ENCODE assay signal across 21 cellular contexts in the genomic region with DNA sequence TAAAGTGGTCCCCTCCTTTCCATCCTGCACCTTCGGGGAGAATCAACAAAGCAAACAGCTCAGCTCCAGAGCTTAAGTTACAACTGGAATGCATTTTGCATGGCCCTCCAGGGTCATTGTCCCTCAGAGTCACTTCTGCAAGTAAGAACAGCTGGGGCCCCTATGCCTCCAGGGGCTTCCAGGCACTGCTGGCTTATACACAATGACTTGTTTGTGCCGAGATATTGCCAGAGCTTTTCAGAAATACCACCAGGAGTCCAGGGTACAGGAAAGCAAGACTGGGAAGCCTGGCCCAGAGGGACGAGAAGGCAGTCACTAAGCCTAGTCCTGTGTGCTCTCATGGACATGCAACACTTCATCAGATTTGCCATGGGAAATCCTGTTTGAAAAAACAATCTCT. TPM values are rescaled to one million over a fixed set of nuclear protein-coding genes. Genes with fewer than 3 reads are reported as not detected.
A peak's percentile ranks its signal among the peaks of the same experiment; 100 is the strongest.
DNase-seq lines count a peak whose midpoint lies in the region; ATAC-seq and TF ChIP-seq lines count a peak whose summit lies in the region.
"Had no signal": no experiment of that assay in that cellular context is flagged by ENCODE, and none has a peak within 500 bp of the region (broad histone marks: within the 10 kb centered on the region; RNA-seq: fewer than 3 reads in every experiment).

No MANE protein-coding gene starts in this region.

- H3K27me3 ChIP-seq in BE2C, result no peaks in the 10 kb centered on the region
- H3K27me3 ChIP-seq in SJCRH30, result no peaks in the 10 kb centered on the region
- H3K27me3 ChIP-seq: adrenal gland, brain microvascular endothelial cell had no signal

- no peak for ATAC-seq in GM18907 (IDR thresholded peaks at IDR 0.05; ENCODE audit: unreplicated experiment)
- ATAC-seq: stimulated activated naive B cell treated with anti-CD40 and anti-IgM and Interleukin-4, amounts not matched to agents 10 μg/mL and 1 μg/mL and 100 μg/mL, for 72 hours had no signal

- peak overlapping the region; percentile 49; the same call in 1 of the 2 replicates for H3K4me3 Mint-ChIP-seq in HFFc6
- H3K4me3 Mint-ChIP-seq in activated T-cell treated with anti-CD3 and anti-CD28 coated beads, Interleukin-2, amount 50 U/mL, for 24 hours, result no peak overlapping the region
- H3K4me3 Mint-ChIP-seq: activated naive CD4-positive, alpha-beta T cell treated with anti-CD3 and anti-CD28 coated beads for 36 hours; B cell; stimulated activated naive B cell treated with anti-CD40 and anti-IgM and Interleukin-4, amounts not matched to agents 10 μg/mL and 1 μg/mL and 100 μg/mL, for 72 hours had no signal

- peaks cover 2% of the 10 kb centered on the region for H3K36me3 ChIP-seq in BE2C
- no peaks in the 10 kb centered on the region; the same call in 1 of the 2 replicates for H3K36me3 ChIP-seq in SJCRH30
- H3K36me3 ChIP-seq: adrenal gland, brain microvascular endothelial cell had no signal

- H3K4me1 ChIP-seq in BE2C (peaks cover 40% of the 10 kb centered on the region), SJCRH30 (peaks cover 39% of the 10 kb centered on the region)
- H3K4me1 ChIP-seq: adrenal gland had no signal

- no peaks in the 10 kb centered on the region for H3K9me3 ChIP-seq in BE2C
- peaks cover 11% of the 10 kb centered on the region for H3K9me3 ChIP-seq in SJCRH30 (replicated peaks)

- H3K4me3 ChIP-seq in BE2C (ENCODE audit: low read depth, low read length) (no peak overlapping the region; the same call in 1 of the 2 replicates), SJCRH30 (peak overlapping the region; percentile 11)
- H3K4me3 ChIP-seq: adrenal gland had no signal

- peaks cover 5% of the 10 kb centered on the region; the same call in 1 of the 2 replicates for H3K36me3 Mint-ChIP-seq in HFFc6 (ENCODE audit: low read depth)
- H3K36me3 Mint-ChIP-seq in activated T-cell treated with anti-CD3 and anti-CD28 coated beads, Interleukin-2, amount 50 U/mL, for 24 hours (ENCODE audit: low read depth), result no peaks in the 10 kb centered on the region
- H3K36me3 Mint-ChIP-seq: stimulated activated naive B cell treated with anti-CD40 and anti-IgM and Interleukin-4, amounts not matched to agents 10 μg/mL and 1 μg/mL and 100 μg/mL, for 72 hours had no signal

- peak; percentile 34 for TF ChIP-seq CTCF in BE2C (IDR thresholded peaks at IDR 0.05; ENCODE audit: low read depth, low read length)
- no peak for TF ChIP-seq CTCF in HFFc6 (IDR thresholded peaks at IDR 0.05)

- DNase-seq in BE2C (peak; percentile 68), HFFc6 (no peak), SJCRH30 (peak; percentile 96 to 98), islet precursor cell (peak; percentile 93), NCI-H226 (no peak), occipital lobe (lab: John Stamatoyannopoulos, UW) (no peak)
- no peak for DNase-seq in activated T-cell treated with anti-CD3 and anti-CD28 coated beads, Interleukin-2, amount 50 U/mL, for 24 hours
- DNase-seq: activated naive CD4-positive, alpha-beta T cell treated with anti-CD3 and anti-CD28 coated beads for 36 hours; adrenal gland; brain microvascular endothelial cell; IMR-90; NCI-H1092; NCI-H187 treated with DMSO at 0.1 percent for 48 hours; NK-92 treated with Interleukin-12 subunit alpha and Interleukin-12 subunit beta, amount 100 ng/mL, for 24 hours; SIG-M5; stimulated activated CD4-positive, alpha-beta T cell treated with anti-CD3 and anti-CD28 coated beads, Interleukin-15, amount 100 ng/mL, for 24 hours; stimulated activated naive B cell treated with anti-CD40 and anti-IgM and Interleukin-4, amounts not matched to agents 10 μg/mL and 1 μg/mL and 100 μg/mL, for 72 hours; T1000 had no signal

- no peaks in the 10 kb centered on the region for H3K9me3 Mint-ChIP-seq in HFFc6
- H3K9me3 Mint-ChIP-seq in activated T-cell treated with anti-CD3 and anti-CD28 coated beads, Interleukin-2, amount 50 U/mL, for 24 hours, result peaks cover 8% of the 10 kb centered on the region
- H3K9me3 Mint-ChIP-seq: activated naive CD4-positive, alpha-beta T cell treated with anti-CD3 and anti-CD28 coated beads for 36 hours had no signal

- H3K27ac Mint-ChIP-seq in HFFc6, result peak overlapping the region; percentile 2; the same call in 1 of the 2 replicates
- no peak overlapping the region for H3K27ac Mint-ChIP-seq in activated T-cell treated with anti-CD3 and anti-CD28 coated beads, Interleukin-2, amount 50 U/mL, for 24 hours
- H3K27ac Mint-ChIP-seq: activated naive CD4-positive, alpha-beta T cell treated with anti-CD3 and anti-CD28 coated beads for 36 hours; B cell; progenitor cell of endocrine pancreas; stimulated activated naive B cell treated with anti-CD40 and anti-IgM and Interleukin-4, amounts not matched to agents 10 μg/mL and 1 μg/mL and 100 μg/mL, for 72 hours had no signal

- peaks cover 36% of the 10 kb centered on the region for H3K4me1 Mint-ChIP-seq in HFFc6 (ENCODE audit: low read depth)
- no peaks in the 10 kb centered on the region for H3K4me1 Mint-ChIP-seq in activated T-cell treated with anti-CD3 and anti-CD28 coated beads, Interleukin-2, amount 50 U/mL, for 24 hours (ENCODE audit: low read depth)

- peaks cover 6% of the 10 kb centered on the region; the same call in 1 of the 2 replicates for H3K27me3 Mint-ChIP-seq in HFFc6 (ENCODE audit: insufficient read depth)
- no peaks in the 10 kb centered on the region for H3K27me3 Mint-ChIP-seq in activated T-cell treated with anti-CD3 and anti-CD28 coated beads, Interleukin-2, amount 50 U/mL, for 24 hours

- peak overlapping the region; percentile 82 for H3K27ac ChIP-seq in SJCRH30
- H3K27ac ChIP-seq: brain microvascular endothelial cell had no signal

RNA-seq across cellular contexts. Expression of gene FRMD3, which starts 11.3 kb away (rescaled TPM):
- polyA plus RNA-seq in BE2C (2012; ENCODE audit: insufficient read depth, insufficient read length, low read depth), result 13.5 TPM
- 10 to 100 TPM in 4 of 6 experiments, 1 to 10 TPM in 2; 4.0 to 14.9 (median 12.7) TPM for total RNA-seq in HFFc6 (2021; fragmentation: NEBNext Ultra II Directional; extraction: Animal tissue kit (Norgen Biotek cat#: 25700))
- total RNA-seq in SJCRH30 (2014; rRNA removed; shearing (Covaris generic)), result 17.4 and 17.6 TPM in 2 replicates
- total RNA-seq in occipital lobe, result 68.8 TPM

Comparison
In these comparisons a context has a peak if more than half of its experiments do, and no peak if none do; other contexts are left out.
1. DNase-seq: peak in BE2C (single experiment), SJCRH30 (2 of 2) and islet precursor cell (single experiment); none in HFFc6 (single experiment), NCI-H226 (single experiment), occipital lobe (single experiment) and activated T-cell treated with anti-CD3 and anti-CD28 coated beads, Interleukin-2, amount 50 U/mL, for 24 hours (single experiment).